In genomic region chr11:72695354-72695753, GRCh38 we compare ENCODE assay signal across 23 cellular contexts.
"Had no signal": no experiment of that assay in that cellular context is flagged by ENCODE, and none has a peak within 500 bp of the region (broad histone marks: within the 10 kb centered on the region; RNA-seq: fewer than 3 reads in every experiment).

No MANE protein-coding gene starts in this region.

- H3K9me3 Mint-ChIP-seq: dendritic cell treated with granulocyte-macrophage colony-stimulating factor and Interleukin-4, amounts not matched to agents 40 ng/mL and 50 ng/mL, for 4 days; endodermal cell; nephron; neural progenitor cell; stimulated activated naive CD8-positive, alpha-beta T cell treated with anti-CD3 and anti-CD28 coated beads, Interleukin-15, amount 100 ng/mL, for 72 hours had no signal

- H3K27ac Mint-ChIP-seq: dendritic cell treated with granulocyte-macrophage colony-stimulating factor and Interleukin-4, amounts not matched to agents 40 ng/mL and 50 ng/mL, for 4 days; endodermal cell; nephron had no signal

- H3K9ac ChIP-seq: neural progenitor cell had no signal

- H3K27ac ChIP-seq: esophagus muscularis mucosa, foreskin keratinocyte, gastroesophageal sphincter, heart left ventricle, lower lobe of right lung, neural progenitor cell, prostate gland, right atrium auricular region, sigmoid colon, thyroid gland had no signal

- H3K36me3 ChIP-seq: neural progenitor cell had no signal

- ATAC-seq: foreskin keratinocyte; gastroesophageal sphincter; heart left ventricle; left ventricle myocardium superior; lower lobe of right lung; stimulated activated naive CD8-positive, alpha-beta T cell treated with anti-CD3 and anti-CD28 coated beads, Interleukin-15, amount 100 ng/mL, for 72 hours had no signal

- H3K4me1 Mint-ChIP-seq: endodermal cell; stimulated activated naive CD8-positive, alpha-beta T cell treated with anti-CD3 and anti-CD28 coated beads, Interleukin-15, amount 100 ng/mL, for 72 hours had no signal

- H3K4me3 ChIP-seq: esophagus muscularis mucosa, gastroesophageal sphincter, heart left ventricle, lower lobe of right lung, neural progenitor cell, prostate gland, right atrium auricular region, sigmoid colon, thyroid gland had no signal

- H3K27me3 ChIP-seq: esophagus muscularis mucosa, foreskin keratinocyte, gastroesophageal sphincter, heart left ventricle, neural progenitor cell, right atrium auricular region, sigmoid colon, thyroid gland had no signal

- H3K4me1 ChIP-seq: foreskin keratinocyte, lower lobe of right lung, neural progenitor cell, prostate gland, sigmoid colon, thyroid gland had no signal

- H3K4me3 Mint-ChIP-seq: dendritic cell treated with granulocyte-macrophage colony-stimulating factor and Interleukin-4, amounts not matched to agents 40 ng/mL and 50 ng/mL, for 4 days; endodermal cell; nephron; neural progenitor cell; stimulated activated naive CD8-positive, alpha-beta T cell treated with anti-CD3 and anti-CD28 coated beads, Interleukin-15, amount 100 ng/mL, for 72 hours had no signal

- FAIRE-seq: colon, endothelial cell of umbilical vein had no signal

- H3K4me2 ChIP-seq: neural progenitor cell had no signal

- DNase-seq: effector CD8-positive, alpha-beta T cell; endodermal cell; foreskin keratinocyte; heart left ventricle; hippocampal formation; islet precursor cell; left ventricle myocardium superior; lower lobe of right lung; sigmoid colon; stimulated activated CD4-positive, alpha-beta T cell treated with anti-CD3 and anti-CD28 coated beads, Interleukin-4, amount 100 ng/mL, for 4 hours; stimulated activated naive CD4-positive, alpha-beta T cell; stimulated activated naive CD8-positive, alpha-beta T cell treated with anti-CD3 and anti-CD28 coated beads, Interleukin-15, amount 100 ng/mL, for 72 hours; thyroid gland; trophoblast cell had no signal

- H3K27me3 Mint-ChIP-seq: dendritic cell treated with granulocyte-macrophage colony-stimulating factor and Interleukin-4, amounts not matched to agents 40 ng/mL and 50 ng/mL, for 4 days; stimulated activated naive CD8-positive, alpha-beta T cell treated with anti-CD3 and anti-CD28 coated beads, Interleukin-15, amount 100 ng/mL, for 72 hours had no signal

- H3K9me3 ChIP-seq: esophagus muscularis mucosa, gastroesophageal sphincter, heart left ventricle, lower lobe of right lung, prostate gland, right atrium auricular region, sigmoid colon, thyroid gland had no signal

- H2AFZ ChIP-seq: neural progenitor cell had no signal
